Comparison of ENCODE assay signal across 9 cellular contexts in the genomic region with DNA sequence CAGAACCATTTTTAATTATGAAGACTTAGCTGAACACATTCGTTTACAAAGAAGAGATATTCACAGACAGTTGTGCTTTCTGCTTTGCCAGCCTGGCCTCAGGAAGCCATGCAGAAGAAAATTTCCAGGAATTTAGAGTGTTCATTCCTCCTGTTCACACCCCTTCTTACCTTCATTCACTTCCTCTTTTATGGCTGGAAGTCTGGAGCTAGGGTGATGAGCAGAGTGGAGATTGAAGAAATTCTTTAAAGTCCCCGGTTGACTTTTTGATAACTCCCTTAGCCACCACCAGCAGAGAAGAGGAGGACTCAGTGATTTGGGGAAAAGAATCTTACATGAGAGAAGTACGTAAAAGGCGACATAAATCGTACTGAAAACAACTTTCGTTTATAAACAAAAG.
"Had no signal": no experiment of that assay in that cellular context is flagged by ENCODE, and none has a peak within 500 bp of the region (broad histone marks: within the 10 kb centered on the region; RNA-seq: fewer than 3 reads in every experiment).

No MANE protein-coding gene starts in this region.

- H3K4me2 ChIP-seq: KMS-11 had no signal

- H3K4me1 ChIP-seq: HAP-1 had no signal

- H3K4me3 Mint-ChIP-seq: HFFc6 had no signal

- H3K36me3 ChIP-seq: HAP-1 had no signal

- H3K4me3 ChIP-seq: HAP-1 had no signal

- H3K27ac ChIP-seq: KMS-11 had no signal

- H3K9ac ChIP-seq: KMS-11 had no signal

- FAIRE-seq: HTR-8/SVneo had no signal

- H3K9me3 ChIP-seq: HAP-1 had no signal

- DNase-seq: GOT3, H7, HFFc6, IMR-90, KBM-7 had no signal

- ATAC-seq: HCT116 had no signal

- H3K27ac Mint-ChIP-seq: HFFc6 had no signal
